In the genomic region with DNA sequence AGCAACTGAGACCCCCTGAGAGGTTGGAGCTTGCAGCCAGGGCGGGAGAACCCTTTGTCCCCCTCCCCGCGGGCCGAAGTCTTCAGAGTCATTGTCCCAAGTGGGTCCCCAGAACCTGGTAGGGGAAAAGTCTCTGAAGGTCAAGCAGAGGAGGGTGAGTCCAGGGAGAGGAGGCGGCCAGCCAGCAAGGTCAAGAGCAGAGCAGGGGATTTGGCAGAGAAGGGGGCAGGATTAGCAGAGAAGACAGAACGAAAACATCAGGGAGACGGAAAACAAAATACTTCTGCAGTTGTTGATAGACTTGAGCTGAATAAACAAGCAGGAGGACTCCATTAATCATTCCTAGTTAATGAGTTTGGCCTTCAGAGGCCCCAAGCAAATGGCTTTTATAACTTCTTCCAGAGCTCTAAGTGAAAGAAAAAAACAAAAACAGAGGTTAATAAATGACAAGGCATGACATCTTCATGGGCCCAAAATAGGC, we compare ENCODE assay signal across 13 cellular contexts.
DNase-seq lines count a peak whose midpoint lies in the region; ATAC-seq and TF ChIP-seq lines count a peak whose summit lies in the region.
"Had no signal": no experiment of that assay in that cellular context is flagged by ENCODE, and none has a peak within 500 bp of the region (broad histone marks: within the 10 kb centered on the region; RNA-seq: fewer than 3 reads in every experiment).

No MANE protein-coding gene starts in this region.

- intact Hi-C loops in left cardiac atrium (cut with DNase I) = loop anchor here (5.0 to 10.0 kb wide), 2 partner anchors 271 to 579 kb away; no protein-coding TSS in a partner anchor
- intact Hi-C loops in left ventricle myocardium superior (cut with micrococcal nuclease) = no loop called here
- intact Hi-C loops in uterus (cut with DNase I; ENCODE audit: low total_unique reads) = no loop called here

- no peak for TF ChIP-seq POLR2A in uterus (IDR thresholded peaks at IDR 0.05)

- no peak for DNase-seq in left cardiac atrium
- no peak for DNase-seq in left ventricle myocardium superior
- peak; percentile 42 for DNase-seq in epithelial cell of proximal tubule (ENCODE audit: low read depth)
- DNase-seq in uterus = peak in 1 of 2 donors; percentile 65
- DNase-seq in hypothalamus (lab: John Stamatoyannopoulos, UW) = no peak
- DNase-seq in activated T-cell treated with anti-CD3 and anti-CD28 coated beads, Interleukin-2, amount 50 U/mL, for 72 hours = no peak
- DNase-seq in mesendoderm = no peak
- DNase-seq: activated CD4-positive, alpha-beta T cell treated with anti-CD3 and anti-CD28 coated beads for 36 hours; GF-D8; NCI-H187 treated with DMSO at 0.1 percent for 48 hours; NCI-H82; RPMI8226 had no signal

- H2BK15ac ChIP-seq in mesendoderm (replicated peaks; ENCODE audit: low read depth) = no peak overlapping the region

- H3K4me1 ChIP-seq in neutrophil (ENCODE audit: control insufficient read depth in 1 of 2, insufficient read depth in 1 of 2, low read depth in 1 of 2, low read length in 1 of 2) = no peaks in the 10 kb centered on the region
- H3K4me1 ChIP-seq in uterus = peaks cover 7 to 19% of the 10 kb centered on the region in 2 donors
- no peaks in the 10 kb centered on the region for H3K4me1 ChIP-seq in mesendoderm (ENCODE audit: control insufficient read depth, low read depth, low read length)

- H3K79me1 ChIP-seq in mesendoderm (ENCODE audit: low read length) = no peaks in the 10 kb centered on the region

- H3K4me3 ChIP-seq in epithelial cell of proximal tubule (ENCODE audit: low read depth, low read length) (no peak overlapping the region), neutrophil (ENCODE audit: low read depth in 1 of 2, low read length in 1 of 2) (no peak overlapping the region), uterus (no peak overlapping the region), mesendoderm (ENCODE audit: low read length) (no peak overlapping the region)

- H3K27me3 ChIP-seq in neutrophil (no peaks in the 10 kb centered on the region), uterus (no peaks in the 10 kb centered on the region), mesendoderm (ENCODE audit: insufficient read depth, low read length, poor library complexity) (no peaks in the 10 kb centered on the region)

- H3K9me3 Mint-ChIP-seq in activated T-cell treated with anti-CD3 and anti-CD28 coated beads, Interleukin-2, amount 50 U/mL, for 72 hours = no peaks in the 10 kb centered on the region

- peak overlapping the region; percentile 13 for H3K27ac ChIP-seq in neutrophil
- H3K27ac ChIP-seq in uterus = peak overlapping the region; percentile 72 to 86
- no peak overlapping the region for H3K27ac ChIP-seq in mesendoderm (ENCODE audit: low read depth, low read length)

- no peak overlapping the region for H3K23ac ChIP-seq in mesendoderm (ENCODE audit: low read length)

- H3K36me3 ChIP-seq in neutrophil (peaks cover 100% of the 10 kb centered on the region), uterus (no peaks in the 10 kb centered on the region), mesendoderm (ENCODE audit: control insufficient read depth, insufficient read depth, low read length) (peaks cover 20% of the 10 kb centered on the region)

- H3K4ac ChIP-seq in mesendoderm (ENCODE audit: low read depth, low read length) = no peak overlapping the region

- H2AK5ac ChIP-seq in mesendoderm (ENCODE audit: low read length) = no peak overlapping the region

- H3K9ac ChIP-seq in mesendoderm (ENCODE audit: low read length) = no peak overlapping the region

- no peak overlapping the region for H3K4me2 ChIP-seq in mesendoderm (ENCODE audit: low read length)

- H3K79me2 ChIP-seq in mesendoderm (ENCODE audit: control insufficient read depth, insufficient read depth, low read length) = no peaks in the 10 kb centered on the region

- H4K8ac ChIP-seq in mesendoderm (ENCODE audit: low read depth, low read length) = no peak overlapping the region

- H3K56ac ChIP-seq in mesendoderm (ENCODE audit: low read length) = no peak overlapping the region

- H3K27ac Mint-ChIP-seq in activated T-cell treated with anti-CD3 and anti-CD28 coated beads, Interleukin-2, amount 50 U/mL, for 72 hours = no peak overlapping the region
- H3K27ac Mint-ChIP-seq: activated CD4-positive, alpha-beta T cell treated with anti-CD3 and anti-CD28 coated beads for 36 hours had no signal

- peaks cover 0 to 8% of the 10 kb centered on the region in 2 donors for H3K36me3 Mint-ChIP-seq in activated T-cell treated with anti-CD3 and anti-CD28 coated beads, Interleukin-2, amount 50 U/mL, for 72 hours (ENCODE audit: insufficient read depth in 2 of 2)

- no peak overlapping the region for H3K4me3 Mint-ChIP-seq in activated T-cell treated with anti-CD3 and anti-CD28 coated beads, Interleukin-2, amount 50 U/mL, for 72 hours
- H3K4me3 Mint-ChIP-seq: activated CD4-positive, alpha-beta T cell treated with anti-CD3 and anti-CD28 coated beads for 36 hours had no signal

- H3K27me3 Mint-ChIP-seq in activated T-cell treated with anti-CD3 and anti-CD28 coated beads, Interleukin-2, amount 50 U/mL, for 72 hours (ENCODE audit: low read depth) = no peaks in the 10 kb centered on the region
- H3K27me3 Mint-ChIP-seq: activated CD4-positive, alpha-beta T cell treated with anti-CD3 and anti-CD28 coated beads for 36 hours had no signal

- H3K4me1 Mint-ChIP-seq in activated T-cell treated with anti-CD3 and anti-CD28 coated beads, Interleukin-2, amount 50 U/mL, for 72 hours (ENCODE audit: low read depth) = peaks cover 5% of the 10 kb centered on the region

- WGBS in mesendoderm (ENCODE audit: extremely low coverage, insufficient coverage, low lambda C conversion rate) = no CpG with 5 or more reads among the region's 7 CpGs

- no peak overlapping the region for H4K5ac ChIP-seq in mesendoderm (ENCODE audit: low read length)

- H3K9me3 ChIP-seq in neutrophil = peaks cover 5% of the 10 kb centered on the region
- H3K9me3 ChIP-seq in uterus = no peaks in the 10 kb centered on the region

- H2BK5ac ChIP-seq in mesendoderm (ENCODE audit: low read length) = no peak overlapping the region

- H3K18ac ChIP-seq in mesendoderm (ENCODE audit: low read length) = no peak overlapping the region

- H2BK120ac ChIP-seq in mesendoderm (ENCODE audit: low read depth, low read length) = no peak overlapping the region

- TF ChIP-seq CTCF in epithelial cell of proximal tubule (conservative IDR thresholded peaks at IDR 0.05; ENCODE audit: low read depth, low read length) (no peak), neutrophil (IDR thresholded peaks at IDR 0.05) (no peak), uterus (IDR thresholded peaks at IDR 0.05) (no peak)

- ATAC-seq in left cardiac atrium (peak; percentile 7 to 40), left ventricle myocardium superior (no peak)
- no peak for ATAC-seq in activated T-cell treated with anti-CD3 and anti-CD28 coated beads, Interleukin-2, amount 50 U/mL, for 72 hours (replicated peaks in 1 of 2)

Comparison
In these comparisons a context has a peak if more than half of its experiments do, and no peak if none do; other contexts are left out.
1. ATAC-seq: peak in left cardiac atrium (2 of 2); none in left ventricle myocardium superior (single experiment) and activated T-cell treated with anti-CD3 and anti-CD28 coated beads, Interleukin-2, amount 50 U/mL, for 72 hours (0 of 2).
2. intact Hi-C loops: an anchor here in left cardiac atrium (5.0 to 10.0 kb wide); none called in left ventricle myocardium superior and uterus.